ENCODE assay signal across 13 cellular contexts in the genomic region with DNA sequence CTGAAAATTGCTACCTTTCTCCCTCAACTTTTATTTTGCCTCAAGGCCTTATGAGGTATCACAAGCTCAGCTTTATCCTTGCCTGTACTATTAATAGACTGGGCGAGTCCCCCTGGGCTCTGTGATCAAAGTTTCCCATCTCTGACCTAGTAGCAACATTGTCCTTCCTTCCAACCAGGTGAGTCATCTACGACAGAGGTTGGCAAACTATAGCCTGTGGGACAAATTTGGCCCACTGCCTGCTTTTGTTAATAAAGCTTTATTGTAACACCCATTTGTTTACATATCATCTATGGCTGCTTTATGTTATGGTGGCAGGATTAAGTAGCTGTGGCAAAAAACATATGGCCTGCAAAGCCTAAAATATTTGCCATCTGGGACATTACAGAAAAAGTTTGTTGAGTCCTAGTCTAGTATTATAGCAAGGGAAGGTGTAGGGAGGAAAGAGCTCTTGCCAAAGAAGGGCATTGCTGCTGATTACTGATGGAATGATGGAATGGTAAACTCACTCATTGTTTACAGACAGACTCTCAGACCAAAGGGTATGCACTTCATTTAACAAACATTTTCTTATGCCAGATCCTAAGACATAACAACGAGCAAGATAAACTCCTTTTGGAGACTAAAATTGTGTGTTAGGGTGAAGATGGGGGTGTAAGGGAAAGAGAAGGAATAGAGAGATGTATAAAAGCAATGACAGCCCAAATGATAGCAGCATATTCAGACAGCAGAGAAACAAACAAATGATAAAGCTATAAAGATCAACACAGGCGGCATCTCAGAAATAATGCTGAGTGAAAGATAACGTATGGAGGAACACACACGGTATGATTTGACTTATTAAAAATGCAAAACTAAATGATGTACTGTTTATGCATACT.
A peak's percentile ranks its signal among the peaks of the same experiment; 100 is the strongest.
DNase-seq lines count a peak whose midpoint lies in the region; ATAC-seq, FAIRE-seq and TF ChIP-seq lines count a peak whose summit lies in the region.
"Had no signal": no experiment of that assay in that cellular context is flagged by ENCODE, and none has a peak within 500 bp of the region (broad histone marks: within the 10 kb centered on the region; RNA-seq: fewer than 3 reads in every experiment).

No MANE protein-coding gene starts in this region.

- H3K27ac ChIP-seq in IMR-90 (ENCODE audit: insufficient read depth, low read length) (no peak overlapping the region), GM12878 (ENCODE audit: control insufficient read depth, insufficient read depth) (peak overlapping the region; percentile 50), liver (ENCODE audit: low read depth in 1 of 2, low read length in 2 of 2) (peak overlapping the region; percentile 27 to 47)

- TF ChIP-seq POLR2A in IMR-90 (IDR thresholded peaks at IDR 0.05; ENCODE audit: low read depth, low read length) = no peak
- TF ChIP-seq POLR2A in GM12878 (IDR thresholded peaks at IDR 0.05; ENCODE audit: low read depth, low read length) = no peak

- H3K4me3 ChIP-seq in IMR-90 (ENCODE audit: insufficient read depth, low read depth, low read length) = no peak overlapping the region
- H3K4me3 ChIP-seq in GM12878 = no peak overlapping the region
- no peak overlapping the region for H3K4me3 ChIP-seq in liver (ENCODE audit: low read depth in 1 of 3, low read length in 3 of 3)

- TF ChIP-seq RAD21 in IMR-90 (IDR thresholded peaks at IDR 0.05; ENCODE audit: low read length) (no peak), GM12878 (IDR thresholded peaks at IDR 0.05; ENCODE audit: insufficient read depth, low read depth, low read length) (no peak), liver (IDR thresholded peaks at IDR 0.05) (no peak)

- H3K27me3 ChIP-seq in IMR-90 (ENCODE audit: control insufficient read depth, insufficient read depth, low read length) = peaks cover 35% of the 10 kb centered on the region
- no peaks in the 10 kb centered on the region for H3K27me3 ChIP-seq in GM12878 (replicated peaks in 1 of 2; ENCODE audit: control insufficient read depth in 2 of 2, insufficient read depth in 2 of 2, low read length in 1 of 2)
- H3K27me3 ChIP-seq in liver (ENCODE audit: control insufficient read depth in 4 of 4, insufficient read depth in 4 of 4, low read length in 3 of 4) = no peaks in the 10 kb centered on the region

- H2AK9ac ChIP-seq in IMR-90 (replicated peaks; ENCODE audit: low read depth, low read length, poor library complexity) = no peak overlapping the region

- TF ChIP-seq EP300 in GM12878 (IDR thresholded peaks at IDR 0.05; ENCODE audit: borderline replicate concordance in 1 of 2, control insufficient read depth in 1 of 2, low read depth in 2 of 2, low read length in 2 of 2) = no peak

- in situ Hi-C loops in IMR-90 (cut with MboI; ENCODE audit: low sequenced_read_pairs) (no loop called here), GM12878 (cut with MboI) (no loop called here)

- dilution Hi-C loops in IMR-90 (cut with HindIII; ENCODE audit: low sequenced_read_pairs, unreplicated experiment) = no loop called here

- H4K5ac ChIP-seq in IMR-90 (ENCODE audit: low read depth, low read length) = no peak overlapping the region

- H2AK5ac ChIP-seq in IMR-90 (ENCODE audit: low read depth, low read length) = no peak overlapping the region

- H2BK5ac ChIP-seq in IMR-90 (ENCODE audit: low read depth, low read length, poor library complexity, severe bottlenecking) = no peak overlapping the region

- H3K36me3 ChIP-seq in IMR-90 (ENCODE audit: control insufficient read depth, insufficient read depth, low read length) = no peaks in the 10 kb centered on the region
- no peaks in the 10 kb centered on the region for H3K36me3 ChIP-seq in GM12878 (ENCODE audit: control insufficient read depth in 2 of 2, insufficient read depth in 2 of 2, low read length in 1 of 2)
- H3K36me3 ChIP-seq in liver (ENCODE audit: control insufficient read depth in 4 of 4, insufficient read depth in 3 of 4, low read depth in 1 of 4, low read length in 3 of 4) = no peaks in the 10 kb centered on the region

- H3K4me1 ChIP-seq in IMR-90 (ENCODE audit: control insufficient read depth, insufficient read depth, low read length) = 0 out of 2 replicates have a peak, but pooled peaks cover 2% of the 10 kb centered on the region
- H3K4me1 ChIP-seq in GM12878 (ENCODE audit: control insufficient read depth, insufficient read depth, low read length) = peaks cover 49% of the 10 kb centered on the region
- H3K4me1 ChIP-seq in liver (ENCODE audit: control insufficient read depth in 4 of 4, insufficient read depth in 4 of 4, low read length in 3 of 4) = peaks cover 15 to 74% (median 52%) of the 10 kb centered on the region in 4 donors

- H3K18ac ChIP-seq in IMR-90 (ENCODE audit: low read depth, low read length) = no peak overlapping the region

- H4K20me1 ChIP-seq in IMR-90 (ENCODE audit: insufficient read depth, low read length) (no peaks in the 10 kb centered on the region), GM12878 (ENCODE audit: control insufficient read depth, insufficient read depth) (no peaks in the 10 kb centered on the region)

- SMC1A ChIA-PET in GM12878 (lab: Charles Lee; ENCODE audit: uncharacterized antibody, unreplicated experiment) = interaction anchor here (0.6 to 6.5 kb wide), 18 partner anchors 10 to 173 kb away, joined by 3 to 103 read pairs (median 4); no protein-coding TSS in a partner anchor

- H3K9me1 ChIP-seq in IMR-90 (ENCODE audit: insufficient read depth, low read length) = no peaks in the 10 kb centered on the region

- H3K79me1 ChIP-seq in IMR-90 (ENCODE audit: low read depth in 1 of 2, low read length in 2 of 2) = no peaks in the 10 kb centered on the region

- intact Hi-C loops in IMR-90 (cut with micrococcal nuclease) = no loop called here
- intact Hi-C loops in GM12878 (cut with micrococcal nuclease; ENCODE audit: unreplicated experiment) = loop anchor here (2.0 to 5.0 kb wide), 2 partner anchors 26 to 50 kb away; no protein-coding TSS in a partner anchor

- no peak for TF ChIP-seq CTCF in IMR-90 (conservative IDR thresholded peaks at IDR 0.05; ENCODE audit: low read depth, low read length)
- TF ChIP-seq CTCF in GM12878 (IDR thresholded peaks at IDR 0.05 in 2 of 3, conservative IDR thresholded peaks at IDR 0.05 in 1 of 3; ENCODE audit: control insufficient read depth in 2 of 3, extremely low read depth in 1 of 3, insufficient read depth in 1 of 3, low read depth in 3 of 3, low read length in 3 of 3) = no peak
- no peak for TF ChIP-seq CTCF in liver (IDR thresholded peaks at IDR 0.05; ENCODE audit: low read depth, low read length, missing input control)

- peak; percentile 83 for DNase-seq in A172 (ENCODE audit: low spot score)
- peak; percentile 14 for DNase-seq in IMR-90
- no peak for DNase-seq in GM12878 (ENCODE audit: low read depth, low spot score)
- DNase-seq in SHP77 treated with DMSO at 0.1 percent for 48 hours (lab: John Stamatoyannopoulos, UW) = no peak
- no peak for DNase-seq in activated CD4-positive, alpha-beta T cell treated with anti-CD3 and anti-CD28 coated beads, Interleukin-2, amount 10 ng/mL, durations not matched to agents 7 days and 5 days
- DNase-seq in activated naive CD8-positive, alpha-beta T cell treated with anti-CD3 and anti-CD28 coated beads for 36 hours = no peak
- no peak for DNase-seq in NCI-H524 treated with DMSO at 0.1 percent for 48 hours (lab: John Stamatoyannopoulos, UW)
- DNase-seq: activated CD4-positive, alpha-beta T cell treated with anti-CD3 and anti-CD28 coated beads, Interleukin-2, amount 50 U/mL, for 1 hour; DND-41; stimulated activated CD4-positive, alpha-beta T cell treated with anti-CD3 and anti-CD28 coated beads, Interleukin-15, amount 100 ng/mL, for 24 hours had no signal

- no peak overlapping the region for H3K56ac ChIP-seq in IMR-90 (ENCODE audit: extremely low read depth, insufficient read depth, low read length)

- 60% methylated on average over 1 of the region's 6 CpGs; no CpG with 5 or more reads in 1 of the 2 experiments for WGBS in IMR-90 (ENCODE audit: extremely low coverage in 2 of 2, insufficient read length in 1 of 2), 2 experiments
- WGBS in GM12878 (ENCODE audit: insufficient coverage, insufficient replicate concordance, low lambda C conversion rate, missing lambda C conversion rate) = 33% methylated on average over 6 of the region's 6 CpGs
- WGBS in liver = 53% methylated on average over 6 of the region's 6 CpGs

- no peaks in the 10 kb centered on the region for H3K79me2 ChIP-seq in GM12878 (ENCODE audit: control insufficient read depth, insufficient read depth, low read length)

- H3K4me3 Mint-ChIP-seq in activated CD4-positive, alpha-beta T cell treated with anti-CD3 and anti-CD28 coated beads, Interleukin-2, amount 10 ng/mL, durations not matched to agents 7 days and 5 days = no peak overlapping the region
- H3K4me3 Mint-ChIP-seq in activated naive CD8-positive, alpha-beta T cell treated with anti-CD3 and anti-CD28 coated beads for 36 hours = no peak overlapping the region
- H3K4me3 Mint-ChIP-seq: activated T-helper 17 cell treated with anti-CD3 and anti-CD28 coated beads, Interleukin-2, amount 50 U/mL, for 72 hours; memory B cell had no signal

- H3K9me3 ChIP-seq in IMR-90 (ENCODE audit: control insufficient read depth, insufficient read depth, low read length) (0 out of 2 replicates have a peak, but pooled peaks cover 2% of the 10 kb centered on the region), GM12878 (replicated peaks; ENCODE audit: control insufficient read depth, insufficient read depth, low read length) (no peaks in the 10 kb centered on the region; the same call in 2 of the 3 replicates), liver (ENCODE audit: control insufficient read depth in 4 of 4, low read length in 3 of 4) (no peaks in the 10 kb centered on the region)

- no peak overlapping the region for H4K8ac ChIP-seq in IMR-90 (ENCODE audit: low read depth in 2 of 2, low read length in 2 of 2)

- H3K4ac ChIP-seq in IMR-90 (ENCODE audit: low read depth, low read length) = no peak overlapping the region

- H4K91ac ChIP-seq in IMR-90 (ENCODE audit: insufficient read depth, low read depth, low read length) = no peak overlapping the region

- peaks cover 4% of the 10 kb centered on the region for H3K27me3 Mint-ChIP-seq in activated CD4-positive, alpha-beta T cell treated with anti-CD3 and anti-CD28 coated beads, Interleukin-2, amount 10 ng/mL, durations not matched to agents 7 days and 5 days
- H3K27me3 Mint-ChIP-seq in activated naive CD8-positive, alpha-beta T cell treated with anti-CD3 and anti-CD28 coated beads for 36 hours = peaks cover 3% of the 10 kb centered on the region
- H3K27me3 Mint-ChIP-seq: activated T-helper 17 cell treated with anti-CD3 and anti-CD28 coated beads, Interleukin-2, amount 50 U/mL, for 72 hours had no signal

- H2BK120ac ChIP-seq in IMR-90 (ENCODE audit: low read depth, low read length) = no peak overlapping the region

- H3K9ac ChIP-seq in IMR-90 (ENCODE audit: low read depth, low read length) = no peak overlapping the region
- H3K9ac ChIP-seq in GM12878 (ENCODE audit: control insufficient read depth, insufficient read depth, low read length) = no peak overlapping the region
- no peak overlapping the region for H3K9ac ChIP-seq in liver (ENCODE audit: low read depth in 1 of 2, low read length in 2 of 2)

- ATAC-seq in IMR-90 (ENCODE audit: low read depth) = no peak; the same call in 1 of the 2 replicates
- ATAC-seq in GM12878 = no peak
- ATAC-seq: activated T-helper 17 cell treated with anti-CD3 and anti-CD28 coated beads, Interleukin-2, amount 50 U/mL, for 72 hours had no signal

- H3K23ac ChIP-seq in IMR-90 (ENCODE audit: low read depth, low read length) = no peak overlapping the region

- BruUV-seq in IMR-90 (replicated peaks; lab: Mats Ljungman, UMichigan) (no TSS peak), GM12878 (replicated peaks; lab: Mats Ljungman, UMichigan) (no TSS peak)

- H3K4me2 ChIP-seq in IMR-90 (ENCODE audit: low read depth, low read length) (no peak overlapping the region), GM12878 (ENCODE audit: control insufficient read depth, insufficient read depth) (peak overlapping the region; percentile 69)

- RAD21 ChIA-PET in GM12878 (lab: Charles Lee; ENCODE audit: unreplicated experiment) = interaction anchor here (0.5 to 2.9 kb wide), 24 partner anchors 11 to 639 kb away, joined by 3 to 21 read pairs (median 4); a partner anchor contains a TSS

- no peak for FAIRE-seq in GM12878 (lab: Jason Lieb, UNC)

- no peak overlapping the region for H2BK20ac ChIP-seq in IMR-90 (ENCODE audit: low read depth, low read length)

- CTCF ChIA-PET in IMR-90 (lab: Yijun Ruan, JAX) = no interaction called here
- CTCF ChIA-PET in GM12878 (lab: Yijun Ruan, JAX) = interaction anchor here (0.6 to 3.8 kb wide), 17 partner anchors 9 to 101 kb away, joined by 3 to 16 read pairs (median 3); no protein-coding TSS in a partner anchor
- CTCF ChIA-PET in activated CD4-positive, alpha-beta T cell treated with anti-CD3 and anti-CD28 coated beads, Interleukin-2, amount 10 ng/mL, durations not matched to agents 7 days and 5 days (lab: Charles Lee) = no interaction called here

- no peaks in the 10 kb centered on the region for H3K36me3 Mint-ChIP-seq in activated CD4-positive, alpha-beta T cell treated with anti-CD3 and anti-CD28 coated beads, Interleukin-2, amount 10 ng/mL, durations not matched to agents 7 days and 5 days (ENCODE audit: low read depth)
- H3K36me3 Mint-ChIP-seq in activated naive CD8-positive, alpha-beta T cell treated with anti-CD3 and anti-CD28 coated beads for 36 hours = no peaks in the 10 kb centered on the region
- H3K36me3 Mint-ChIP-seq: memory B cell had no signal

- H3K9me3 Mint-ChIP-seq in activated CD4-positive, alpha-beta T cell treated with anti-CD3 and anti-CD28 coated beads, Interleukin-2, amount 10 ng/mL, durations not matched to agents 7 days and 5 days = no peaks in the 10 kb centered on the region
- H3K9me3 Mint-ChIP-seq in activated naive CD8-positive, alpha-beta T cell treated with anti-CD3 and anti-CD28 coated beads for 36 hours = no peaks in the 10 kb centered on the region
- H3K9me3 Mint-ChIP-seq: activated T-helper 17 cell treated with anti-CD3 and anti-CD28 coated beads, Interleukin-2, amount 50 U/mL, for 72 hours; memory B cell had no signal

- no peak overlapping the region for H3K14ac ChIP-seq in IMR-90 (replicated peaks; ENCODE audit: low read depth, low read length)

- POLR2A ChIA-PET in IMR-90 (lab: Charles Lee; ENCODE audit: unreplicated experiment) = no interaction called here
- POLR2A ChIA-PET in GM12878 (lab: Charles Lee) = interaction anchor here (0.6 to 3.0 kb wide), 12 partner anchors 8 to 639 kb away, joined by 3 to 17 read pairs (median 4); a partner anchor contains a TSS
- POLR2A ChIA-PET in activated CD4-positive, alpha-beta T cell treated with anti-CD3 and anti-CD28 coated beads, Interleukin-2, amount 10 ng/mL, durations not matched to agents 7 days and 5 days (lab: Charles Lee) = interaction anchor here (0.8 kb wide), 1 partner anchor 77 kb away, joined by 3 read pairs; no protein-coding TSS in a partner anchor

- peaks cover 9% of the 10 kb centered on the region for H3K4me1 Mint-ChIP-seq in activated CD4-positive, alpha-beta T cell treated with anti-CD3 and anti-CD28 coated beads, Interleukin-2, amount 10 ng/mL, durations not matched to agents 7 days and 5 days
- H3K4me1 Mint-ChIP-seq in activated naive CD8-positive, alpha-beta T cell treated with anti-CD3 and anti-CD28 coated beads for 36 hours = peaks cover 6% of the 10 kb centered on the region

- no peak overlapping the region for H3K27ac Mint-ChIP-seq in activated CD4-positive, alpha-beta T cell treated with anti-CD3 and anti-CD28 coated beads, Interleukin-2, amount 10 ng/mL, durations not matched to agents 7 days and 5 days
- H3K27ac Mint-ChIP-seq in activated naive CD8-positive, alpha-beta T cell treated with anti-CD3 and anti-CD28 coated beads for 36 hours = no peak overlapping the region
- H3K27ac Mint-ChIP-seq: activated T-helper 17 cell treated with anti-CD3 and anti-CD28 coated beads, Interleukin-2, amount 50 U/mL, for 72 hours; memory B cell had no signal

- H2AFZ ChIP-seq in IMR-90 (replicated peaks; ENCODE audit: low read length, poor library complexity) (no peak overlapping the region), GM12878 (ENCODE audit: control insufficient read depth, low read depth, low read length) (peak overlapping the region; percentile 9; the same call in 1 of the 2 replicates)

- no peak overlapping the region for H2BK15ac ChIP-seq in IMR-90 (ENCODE audit: low read depth, low read length)

Comparison
In these comparisons a context has a peak if more than half of its experiments do, and no peak if none do; other contexts are left out.
1. DNase-seq: peak in A172 (single experiment) and IMR-90 (single experiment); none in GM12878 (single experiment), SHP77 treated with DMSO at 0.1 percent for 48 hours (single experiment), activated CD4-positive, alpha-beta T cell treated with anti-CD3 and anti-CD28 coated beads, Interleukin-2, amount 10 ng/mL, durations not matched to agents 7 days and 5 days (single experiment), activated naive CD8-positive, alpha-beta T cell treated with anti-CD3 and anti-CD28 coated beads for 36 hours (single experiment) and NCI-H524 treated with DMSO at 0.1 percent for 48 hours (single experiment).